ENCODE assay signal across 9 cellular contexts in genomic region chr2:237591379-237591881, GRCh38. TPM values are rescaled to one million over a fixed set of nuclear protein-coding genes. Genes with fewer than 3 reads are reported as not detected.
DNase-seq lines count a peak whose midpoint lies in the region; ATAC-seq and TF ChIP-seq lines count a peak whose summit lies in the region.
"Had no signal": no experiment of that assay in that cellular context is flagged by ENCODE, and none has a peak within 500 bp of the region (broad histone marks: within the 10 kb centered on the region; RNA-seq: fewer than 3 reads in every experiment).

No MANE protein-coding gene starts in this region.

- POLR2A ChIA-PET in PC-9 (lab: Charles Lee; ENCODE audit: unreplicated experiment): interaction anchor here (0.5 to 0.8 kb wide), 2 partner anchors 92 to 111 kb away, joined by 5 to 9 read pairs; no protein-coding TSS in a partner anchor

- 0 out of 5 replicates have a peak, but pooled peaks cover 0 to 4% of the 10 kb centered on the region in 2 experiments for H3K9me3 Mint-ChIP-seq in H9

- H3K27ac Mint-ChIP-seq in H9: peak overlapping the region; percentile 62 to 95 (median 86); a peak in 4 of 7 replicates

- peaks cover 18% of the 10 kb centered on the region; the same call in 1 of the 2 replicates for H3K4me1 ChIP-seq in H9 (ENCODE audit: insufficient read depth, low read length)
- peaks cover 28% of the 10 kb centered on the region for H3K4me1 ChIP-seq in PC-9 (replicated peaks; ENCODE audit: insufficient read depth)

- peaks cover 31% of the 10 kb centered on the region; the same call in 1 of the 2 replicates for H3K79me2 ChIP-seq in H9 (ENCODE audit: insufficient read depth, low read length)
- peaks cover 42% of the 10 kb centered on the region for H3K79me2 ChIP-seq in PC-9 (ENCODE audit: low read depth)

- WGBS in H9 (ENCODE audit: extremely low coverage, insufficient read length, low lambda C conversion rate): no CpG with 5 or more reads among the region's 15 CpGs

- H3K4ac ChIP-seq in H9 (ENCODE audit: low read depth, low read length): no peak overlapping the region

- no peak for TF ChIP-seq CTCF in H9 (conservative IDR thresholded peaks at IDR 0.05)
- TF ChIP-seq CTCF in PC-9 (conservative IDR thresholded peaks at IDR 0.05): no peak

- H2BK120ac ChIP-seq in H9 (ENCODE audit: low read depth, low read length, poor library complexity, severe bottlenecking): no peak overlapping the region

- H2BK20ac ChIP-seq in H9 (ENCODE audit: low read depth, low read length, poor library complexity, severe bottlenecking): no peak overlapping the region

- no peak overlapping the region for H3K23ac ChIP-seq in H9 (ENCODE audit: insufficient read length, low read depth, low read length)

- H2AFZ ChIP-seq in H9 (ENCODE audit: low read length) (no peak overlapping the region), PC-9 (peak overlapping the region; percentile 66)

- peaks cover 38% of the 10 kb centered on the region for H3F3A ChIP-seq in PC-9 (ENCODE audit: insufficient read depth, low read depth)

- H2BK12ac ChIP-seq in H9 (ENCODE audit: insufficient read length, low read depth, low read length): no peak overlapping the region

- H3K4me2 ChIP-seq in H9 (ENCODE audit: insufficient read depth, insufficient read length, low read length) (peak overlapping the region; percentile 99), PC-9 (peak overlapping the region; percentile 84)

- H2AK5ac ChIP-seq in H9 (ENCODE audit: insufficient read length, low read length): no peak overlapping the region

- ATAC-seq in HG03521 (IDR thresholded peaks at IDR 0.05; ENCODE audit: unreplicated experiment): no peak

- H3K14ac ChIP-seq in H9 (ENCODE audit: insufficient read depth, low read length): peak overlapping the region; percentile 45

- no peak overlapping the region for H2BK5ac ChIP-seq in H9 (ENCODE audit: insufficient read length, low read length)

- peak overlapping the region; percentile 12 for H3K9ac ChIP-seq in H9 (ENCODE audit: extremely low read depth, insufficient read length, low read length)

- H3K27ac ChIP-seq in H9 (ENCODE audit: insufficient read length, low read depth, low read length): peak overlapping the region; percentile 32
- H3K27ac ChIP-seq in PC-9: peak overlapping the region; percentile 85
- H3K27ac ChIP-seq in epithelial cell of prostate: peak overlapping the region; percentile 69
- H3K27ac ChIP-seq: SJSA1 had no signal

- no peak for DNase-seq in H9
- peak; percentile 73 to 80 for DNase-seq in PC-9
- no peak for DNase-seq in epithelial cell of prostate (ENCODE audit: low read depth, low spot score)
- peak; percentile 30 for DNase-seq in putamen (ENCODE audit: low spot score)
- no peak for DNase-seq in hepatic stellate cell (ENCODE audit: low spot score)
- DNase-seq in activated gamma-delta T cell (lab: John Stamatoyannopoulos, UW): no peak
- DNase-seq: hippocampal formation had no signal

- H4K8ac ChIP-seq in H9 (replicated peaks; ENCODE audit: insufficient read length, low read depth, low read length): no peak overlapping the region

- peak overlapping the region; percentile 64 for H3K4me3 ChIP-seq in PC-9
- H3K4me3 ChIP-seq: SJSA1 had no signal

- no peaks in the 10 kb centered on the region for H3K9me2 ChIP-seq in PC-9 (ENCODE audit: insufficient read depth)

- H3K27me3 ChIP-seq in H9 (ENCODE audit: insufficient read depth, low read length) (no peaks in the 10 kb centered on the region), PC-9 (ENCODE audit: insufficient read depth, low read depth) (no peaks in the 10 kb centered on the region)
- H3K27me3 ChIP-seq: SJSA1 had no signal

- H3K9me3 ChIP-seq in H9 (ENCODE audit: control insufficient read depth, low read depth, low read length) (no peaks in the 10 kb centered on the region), PC-9 (ENCODE audit: insufficient read depth, low read depth) (no peaks in the 10 kb centered on the region)
- H3K9me3 ChIP-seq: SJSA1 had no signal

- H4K20me1 ChIP-seq in H9 (ENCODE audit: control insufficient read depth, insufficient read depth, insufficient read length) (no peaks in the 10 kb centered on the region), PC-9 (ENCODE audit: insufficient read depth) (0 out of 2 replicates have a peak, but pooled peaks cover 2% of the 10 kb centered on the region)

- CTCF ChIA-PET in PC-9 (lab: Charles Lee): interaction anchor here (0.6 to 0.7 kb wide), 2 partner anchors 94 to 176 kb away, joined by 3 to 4 read pairs; no protein-coding TSS in a partner anchor

- TSS peak; percentile 61 for BruUV-seq in PC-9 (replicated peaks; lab: Mats Ljungman, UMichigan)

- H3K36me3 ChIP-seq in PC-9 (ENCODE audit: low read depth): no peaks in the 10 kb centered on the region
- H3K36me3 ChIP-seq: SJSA1 had no signal

- no peak overlapping the region for H4K5ac ChIP-seq in H9 (ENCODE audit: insufficient read length, low read depth, low read length)

- no peak overlapping the region for H2BK15ac ChIP-seq in H9 (ENCODE audit: low read depth, low read length)

- H3K79me1 ChIP-seq in H9 (ENCODE audit: insufficient read depth, low read depth, low read length, poor library complexity, severe bottlenecking): peaks cover 5% of the 10 kb centered on the region

- peaks cover 4 to 11% (median 4%) of the 10 kb centered on the region in 3 experiments; a peak in 6 of 7 replicates for H3K36me3 Mint-ChIP-seq in H9 (ENCODE audit: insufficient read depth in 1 of 3, low read depth in 3 of 3)

- peak overlapping the region in 1 of 2 experiments; percentile 70; a peak in 3 of 5 replicates for H3K4me3 Mint-ChIP-seq in H9

- H3K18ac ChIP-seq in H9 (ENCODE audit: insufficient read length, low read depth, low read length): peak overlapping the region; percentile 3

- H3K56ac ChIP-seq in H9 (ENCODE audit: insufficient read length, low read depth, low read length): no peak overlapping the region

- no peak overlapping the region for H4K91ac ChIP-seq in H9 (ENCODE audit: insufficient read length, low read depth, low read length)

- no peak overlapping the region for H3T11ph ChIP-seq in H9 (ENCODE audit: low read length)

- H3K23me2 ChIP-seq in H9 (ENCODE audit: insufficient read length, low read depth, low read length, poor library complexity, severe bottlenecking): peaks cover 4% of the 10 kb centered on the region

- no peaks in the 10 kb centered on the region for H3K27me3 Mint-ChIP-seq in H9 (ENCODE audit: low read depth)

- H3K4me1 Mint-ChIP-seq in H9: peaks cover 73 to 83% of the 10 kb centered on the region in 2 experiments

- intact Hi-C loops in PC-9 (cut with micrococcal nuclease; ENCODE audit: unreplicated experiment): loop anchor here (1.0 to 10.0 kb wide), 5 partner anchors 23 to 666 kb away; no protein-coding TSS in a partner anchor

RNA-seq across cellular contexts. Expression of gene RAB17, which starts 0.9 kb away (rescaled TPM):
- total RNA-seq in H9 (2021) (25.9 and 31.9 TPM in 2 replicates), PC-9 (2021) (86.3 and 88.1 TPM in 2 replicates)

RNA-seq across cellular contexts. Expression of gene PRLH, which starts 25.1 kb away (rescaled TPM):
- total RNA-seq in H9 (2021): not detected in 2 replicates
- not detected in 2 replicates for total RNA-seq in PC-9 (2021)
- total RNA-seq: SJSA1 had no signal

RNA-seq across cellular contexts. Expression of gene LRRFIP1, which starts 36.0 kb away (rescaled TPM):
- total RNA-seq in H9 (2021) (37.1 and 38.5 TPM in 2 replicates), PC-9 (2021) (221 and 238 TPM in 2 replicates)

Comparison
In these comparisons a context has a peak if more than half of its experiments do, and no peak if none do; other contexts are left out.
1. DNase-seq: peak in PC-9 (2 of 2) and putamen (single experiment); none in H9 (single experiment), epithelial cell of prostate (single experiment), hepatic stellate cell (single experiment) and activated gamma-delta T cell (single experiment).
2. H3K27ac ChIP-seq: peak in every context shown above with its lines; median percentile 85 in PC-9; 69 in epithelial cell of prostate; 32 in H9.